ENCODE assay signal across 8 cellular contexts in genomic region chr1:6393400-6394187, GRCh38. TPM values are rescaled to one million over a fixed set of nuclear protein-coding genes. Genes with fewer than 3 reads are reported as not detected.
DNase-seq lines count a peak whose midpoint lies in the region; ATAC-seq and TF ChIP-seq lines count a peak whose summit lies in the region.

Gene ACOT7, minus strand, starts transcription at chr1:6393767. Its CDS starts 368 bp downstream, at chr1:6393399.

- H3K27me3 ChIP-seq in right atrium auricular region (no peaks in the 10 kb centered on the region), rectal smooth muscle tissue (ENCODE audit: control insufficient read depth, insufficient read depth, low read length) (no peaks in the 10 kb centered on the region), aorta (ENCODE audit: control insufficient read depth in 1 of 2, insufficient read depth in 2 of 2, low read length in 1 of 2) (no peaks in the 10 kb centered on the region)

- TF ChIP-seq CTCF in GM13977 (IDR thresholded peaks at IDR 0.05; ENCODE audit: extremely low read depth, insufficient read depth, missing control alignments) = no peak
- TF ChIP-seq CTCF in right atrium auricular region (IDR thresholded peaks at IDR 0.05) = peak; percentile 12 to 57

- peak within 1 kb of the TSS; percentile 90 for H3K4me3 Mint-ChIP-seq in T-helper 17 cell

- ATAC-seq in HG02798 (IDR thresholded peaks at IDR 0.05; ENCODE audit: poor library complexity, unreplicated experiment) (peak; percentile 85), T-helper 17 cell (peak; percentile 91), aorta (ENCODE audit: low FRiP score) (peak; percentile 97)

- peak; percentile 98 for DNase-seq in GM13977 (ENCODE audit: low spot score)
- DNase-seq in NCI-H1417 treated with DMSO at 0.1 percent for 48 hours (lab: John Stamatoyannopoulos, UW) = peak; percentile 67
- peak; percentile 81 to 92 (median 90) for DNase-seq in T-helper 17 cell
- peak; percentile 36 to 95 (median 86) for DNase-seq in amygdala (lab: John Stamatoyannopoulos, UW)
- DNase-seq in right atrium auricular region (ENCODE audit: low spot score) = peak; percentile 85
- peak; percentile 92 to 96 for DNase-seq in aorta

- in situ Hi-C loops in GM13977 (cut with MboI; ENCODE audit: low pct_unique_long_range_greater_than_20kb, low sequenced_read_pairs, unreplicated experiment) = no loop called here

- peak within 1 kb of the TSS; percentile 56 for H3K9ac ChIP-seq in rectal smooth muscle tissue (ENCODE audit: low read length)

- H3K27me3 Mint-ChIP-seq in T-helper 17 cell = no peaks in the 10 kb centered on the region

- H3K36me3 Mint-ChIP-seq in T-helper 17 cell (ENCODE audit: low read depth) = no peaks in the 10 kb centered on the region

- H3K4me1 Mint-ChIP-seq in T-helper 17 cell = peaks cover 19% of the 10 kb centered on the region

- H3K9me3 ChIP-seq in T-helper 17 cell (ENCODE audit: control insufficient read depth, low read length, poor library complexity, severe bottlenecking) = no peaks in the 10 kb centered on the region
- no peaks in the 10 kb centered on the region for H3K9me3 ChIP-seq in right atrium auricular region
- H3K9me3 ChIP-seq in aorta (ENCODE audit: control insufficient read depth, low read length) = no peaks in the 10 kb centered on the region

- peak within 1 kb of the TSS; percentile 78 for H3K27ac Mint-ChIP-seq in T-helper 17 cell

- H3K4me3 ChIP-seq in right atrium auricular region (peak within 1 kb of the TSS; percentile 55 to 66), rectal smooth muscle tissue (ENCODE audit: low read length) (peak within 1 kb of the TSS; percentile 65), aorta (ENCODE audit: low read length in 2 of 2) (peak within 1 kb of the TSS; percentile 41 to 69)

- H3K4me1 ChIP-seq in right atrium auricular region (peaks cover 0 to 18% of the 10 kb centered on the region in 2 donors), rectal smooth muscle tissue (ENCODE audit: control insufficient read depth, insufficient read depth, low read length) (peaks cover 12% of the 10 kb centered on the region), aorta (ENCODE audit: control insufficient read depth in 1 of 2, insufficient read depth in 2 of 2, low read length in 2 of 2) (no peaks in the 10 kb centered on the region)

- H3K36me3 ChIP-seq in right atrium auricular region (no peaks in the 10 kb centered on the region), rectal smooth muscle tissue (ENCODE audit: control insufficient read depth, insufficient read depth, low read length) (no peaks in the 10 kb centered on the region), aorta (ENCODE audit: control insufficient read depth in 1 of 2, insufficient read depth in 2 of 2, low read length in 1 of 2) (no peaks in the 10 kb centered on the region)

- WGBS in aorta, 2 donors = 0 to 1% methylated on average over 47 to 87 of the region's 87 CpGs

- intact Hi-C loops in aorta (cut with DNase I) = no loop called here

- H3K27ac ChIP-seq in right atrium auricular region (peak within 1 kb of the TSS; percentile 96 to 98), rectal smooth muscle tissue (ENCODE audit: low read depth, low read length) (peak within 1 kb of the TSS; percentile 98), aorta (ENCODE audit: low read depth in 1 of 2, low read length in 2 of 2) (peak within 1 kb of the TSS; percentile 88 to 90)

RNA-seq across cellular contexts. Expression of gene ACOT7, which starts in this region (rescaled TPM):
- total RNA-seq in T-helper 17 cell (1 to 10 TPM; 4.9 to 7.1 TPM), right atrium auricular region (10 to 100 TPM in 1 of 2 donors, 1 to 10 TPM in 1; 6.6 to 10.7 TPM), aorta (10 to 100 TPM; 12.5 to 20.9 TPM)
- polyA plus RNA-seq in aorta = 10 to 100 TPM; 14.4 to 22.6 TPM

Comparison
In these comparisons a context has a peak if more than half of its experiments do, and no peak if none do; other contexts are left out.
1. Peak in every context shown above with its lines: DNase-seq, ATAC-seq, H3K4me3 ChIP-seq and H3K27ac ChIP-seq.